18 cellular contexts compared by ENCODE assay signal in the genomic region with DNA sequence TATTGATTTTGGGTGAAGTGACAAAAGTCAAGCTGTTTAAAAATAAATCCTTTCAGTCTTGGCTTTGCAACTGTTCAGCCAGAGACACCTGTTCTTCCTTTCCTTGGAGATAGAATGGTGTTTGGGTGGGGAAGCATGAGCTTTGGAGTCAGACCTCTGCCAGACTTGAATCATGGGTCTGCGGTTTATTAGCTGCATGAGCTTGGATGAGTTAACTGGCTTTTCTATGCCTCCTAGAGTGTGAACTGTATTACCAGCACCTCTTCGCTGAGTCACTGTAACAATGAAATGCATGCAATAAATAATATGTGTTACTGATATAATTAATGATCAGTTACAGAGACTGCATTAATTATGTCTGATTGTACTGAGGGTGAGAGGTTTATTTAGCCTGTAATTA. TPM values are rescaled to one million over a fixed set of nuclear protein-coding genes. Genes with fewer than 3 reads are reported as not detected.
DNase-seq lines count a peak whose midpoint lies in the region; ATAC-seq and TF ChIP-seq lines count a peak whose summit lies in the region.
"Had no signal": no experiment of that assay in that cellular context is flagged by ENCODE, and none has a peak within 500 bp of the region (broad histone marks: within the 10 kb centered on the region; RNA-seq: fewer than 3 reads in every experiment).

No MANE protein-coding gene starts in this region.

- no peak overlapping the region for H3K27ac Mint-ChIP-seq in CD4-positive, alpha-beta T cell
- H3K27ac Mint-ChIP-seq: activated naive CD4-positive, alpha-beta T cell treated with anti-CD3 and anti-CD28 coated beads for 36 hours; neural progenitor cell had no signal

- CTCF ChIA-PET in CD4-positive, alpha-beta T cell (lab: Charles Lee), result no interaction called here

- no peak for TF ChIP-seq CTCF in brain microvascular endothelial cell (IDR thresholded peaks at IDR 0.05; ENCODE audit: low read depth, low read length, missing control alignments)
- TF ChIP-seq CTCF in left lung (IDR thresholded peaks at IDR 0.05), result no peak
- no peak for TF ChIP-seq CTCF in CD4-positive, alpha-beta T cell (IDR thresholded peaks at IDR 0.05)

- DNase-seq in ACHN (peak; percentile 87), LHCN-M2 (ENCODE audit: low read depth) (peak; percentile 96), brain microvascular endothelial cell (peak; percentile 60), left lung (no peak), CD1c-positive myeloid dendritic cell (ENCODE audit: extremely low spot score) (no peak)
- no peak for DNase-seq in activated naive CD4-positive, alpha-beta T cell treated with anti-CD3 and anti-CD28 coated beads, Interleukin-2, amount 50 U/mL, for 16 hours
- no peak for DNase-seq in CD4-positive, alpha-beta T cell
- DNase-seq: activated naive CD4-positive, alpha-beta T cell treated with anti-CD3 and anti-CD28 coated beads for 36 hours; AML-193; cerebellar nuclear complex; erythroblast; NCI-H1930; WERI-Rb-1 had no signal

- H3K36me3 ChIP-seq in brain microvascular endothelial cell (replicated peaks), result no peaks in the 10 kb centered on the region
- H3K36me3 ChIP-seq in left lung, result no peaks in the 10 kb centered on the region
- H3K36me3 ChIP-seq: neural progenitor cell, tibial artery, WERI-Rb-1 had no signal

- H3K27me3 ChIP-seq in brain microvascular endothelial cell (replicated peaks) (no peaks in the 10 kb centered on the region), left lung (no peaks in the 10 kb centered on the region)
- no peaks in the 10 kb centered on the region for H3K27me3 ChIP-seq in CD4-positive, alpha-beta T cell (ENCODE audit: control insufficient read depth, insufficient read depth, low read length)
- H3K27me3 ChIP-seq: neural progenitor cell had no signal

- ATAC-seq in left lung (peak; percentile 10), HG03520 (IDR thresholded peaks at IDR 0.05; ENCODE audit: unreplicated experiment) (no peak)
- ATAC-seq in CD4-positive, alpha-beta T cell (ENCODE audit: poor library complexity), result no peak

- H3K4me3 ChIP-seq in brain microvascular endothelial cell (ENCODE audit: low read depth, low read length) (no peak overlapping the region), left lung (no peak overlapping the region)
- H3K4me3 ChIP-seq: neural progenitor cell, SK-N-MC, tibial artery had no signal

- H3K27me3 Mint-ChIP-seq in CD4-positive, alpha-beta T cell, result peaks cover 4% of the 10 kb centered on the region

- H3K9me3 ChIP-seq in left lung, result no peaks in the 10 kb centered on the region
- H3K9me3 ChIP-seq in CD4-positive, alpha-beta T cell (ENCODE audit: control insufficient read depth, low read length), result no peaks in the 10 kb centered on the region
- H3K9me3 ChIP-seq: tibial artery had no signal

- H3K27ac ChIP-seq in brain microvascular endothelial cell (peak overlapping the region; percentile 69), left lung (no peak overlapping the region)
- no peak overlapping the region for H3K27ac ChIP-seq in CD4-positive, alpha-beta T cell (ENCODE audit: low read depth, low read length)
- H3K27ac ChIP-seq: KMS-11, neural progenitor cell, SK-N-MC, tibial artery, WERI-Rb-1 had no signal

- peaks cover 5 to 14% of the 10 kb centered on the region in 2 donors for H3K4me1 ChIP-seq in left lung

- H3K4me1 Mint-ChIP-seq in CD4-positive, alpha-beta T cell (ENCODE audit: low read depth), result no peaks in the 10 kb centered on the region

- intact Hi-C loops in left lung (cut with DNase I), result no loop called here
- intact Hi-C loops in CD4-positive, alpha-beta T cell (cut with DNase I, micrococcal nuclease), result no loop called here

- H3K4me3 Mint-ChIP-seq in CD4-positive, alpha-beta T cell, result no peak overlapping the region
- H3K4me3 Mint-ChIP-seq: activated naive CD4-positive, alpha-beta T cell treated with anti-CD3 and anti-CD28 coated beads for 36 hours; neural progenitor cell had no signal

- POLR2A ChIA-PET in CD4-positive, alpha-beta T cell (lab: Charles Lee), result no interaction called here

- in situ Hi-C loops in ACHN (cut with HindIII; ENCODE audit: low pct_ligation_motif_present, low pct_unique_long_range_greater_than_20kb, low sequenced_read_pairs), result no loop called here
- in situ Hi-C loops in brain microvascular endothelial cell (cut with HindIII; ENCODE audit: low pct_ligation_motif_present, low sequenced_read_pairs), result no loop called here

- H3K36me3 Mint-ChIP-seq in CD4-positive, alpha-beta T cell (ENCODE audit: low read depth), result no peaks in the 10 kb centered on the region
- H3K36me3 Mint-ChIP-seq: neural progenitor cell had no signal

- H3K9me3 Mint-ChIP-seq in CD4-positive, alpha-beta T cell, result no peaks in the 10 kb centered on the region
- H3K9me3 Mint-ChIP-seq: activated naive CD4-positive, alpha-beta T cell treated with anti-CD3 and anti-CD28 coated beads for 36 hours; neural progenitor cell had no signal

RNA-seq across cellular contexts. Expression of a gene that starts 13.5 kb away (rescaled TPM):
- total RNA-seq in LHCN-M2 (2014; rRNA removed) (11.8 and 21.0 TPM in 2 replicates), left lung (under 1 TPM; 0.47 to 0.85 TPM)
- 36.9 TPM for polyA plus RNA-seq in LHCN-M2 (2012)
- total RNA-seq in CD4-positive, alpha-beta T cell, result not detected

Comparison
In these comparisons a context has a peak if more than half of its experiments do, and no peak if none do; other contexts are left out.
1. DNase-seq: peak in ACHN (single experiment), LHCN-M2 (single experiment) and brain microvascular endothelial cell (single experiment); none in left lung (0 of 2), CD1c-positive myeloid dendritic cell (single experiment), activated naive CD4-positive, alpha-beta T cell treated with anti-CD3 and anti-CD28 coated beads, Interleukin-2, amount 50 U/mL, for 16 hours (single experiment) and CD4-positive, alpha-beta T cell (0 of 10).